Comparison of ENCODE assay signal across 1 cellular context in genomic region chr20:6157345-6157744, GRCh38.
TF ChIP-seq lines count a peak whose summit lies in the region.

No MANE protein-coding gene starts in this region.

TF ChIP-seq in WTC11, 78 proteins besides CTCF, POLR2A, EP300 and RAD21 (continued from another document):
- TF ChIP-seq ATF6 (CRISPR knock-in tag; IDR thresholded peaks at IDR 0.05), result no peak
- no peak for TF ChIP-seq FOXK1 (CRISPR knock-in tag; IDR thresholded peaks at IDR 0.05)
- TF ChIP-seq HMGXB4 (CRISPR knock-in tag; IDR thresholded peaks at IDR 0.05), result no peak
- no peak for TF ChIP-seq ZNF423 (CRISPR knock-in tag; IDR thresholded peaks at IDR 0.05)
- TF ChIP-seq CREB1 (CRISPR knock-in tag; IDR thresholded peaks at IDR 0.05), result no peak
- no peak for TF ChIP-seq NR3C1 (CRISPR knock-in tag; conservative IDR thresholded peaks at IDR 0.05; ENCODE audit: low read depth)
